14 cellular contexts compared by ENCODE assay signal in genomic region chr21:33977721-33978369, GRCh38.
DNase-seq lines count a peak whose midpoint lies in the region; ATAC-seq and TF ChIP-seq lines count a peak whose summit lies in the region.
"Had no signal": no experiment of that assay in that cellular context is flagged by ENCODE, and none has a peak within 500 bp of the region (broad histone marks: within the 10 kb centered on the region; RNA-seq: fewer than 3 reads in every experiment).

No MANE protein-coding gene starts in this region.

- TF ChIP-seq CTCF in CD14-positive monocyte (IDR thresholded peaks at IDR 0.05) (no peak), GM12865 (IDR thresholded peaks at IDR 0.05; ENCODE audit: insufficient read depth, low read depth, low read length, missing control alignments) (no peak)

- peaks cover 0 to 3% (median 1%) of the 10 kb centered on the region in 3 donors for H3K27me3 Mint-ChIP-seq in CD14-positive monocyte (ENCODE audit: low read depth in 3 of 3)
- H3K27me3 Mint-ChIP-seq in naive thymus-derived CD4-positive, alpha-beta T cell = no peaks in the 10 kb centered on the region

- H3K27ac ChIP-seq in naive thymus-derived CD4-positive, alpha-beta T cell (ENCODE audit: low read depth, low read length) = no peak overlapping the region
- H3K27ac ChIP-seq: PC-9 had no signal

- peak overlapping the region in 5 of 7 donors; percentile 20 to 83 (median 40) for H3K27ac Mint-ChIP-seq in CD14-positive monocyte
- H3K27ac Mint-ChIP-seq in activated naive CD4-positive, alpha-beta T cell treated with anti-CD3 and anti-CD28 coated beads, Interleukin-2, amount 50 U/mL, for 72 hours = peak overlapping the region; percentile 99
- peak overlapping the region in 8 of 9 donors; percentile 50 to 99 (median 82) for H3K27ac Mint-ChIP-seq in naive thymus-derived CD4-positive, alpha-beta T cell

- no peaks in the 10 kb centered on the region for H3K27me3 ChIP-seq in naive thymus-derived CD4-positive, alpha-beta T cell (ENCODE audit: control insufficient read depth in 2 of 2, insufficient read depth in 2 of 2, low read length in 2 of 2)
- H3K27me3 ChIP-seq: esophagus muscularis mucosa had no signal

- H3K4me1 ChIP-seq in naive thymus-derived CD4-positive, alpha-beta T cell (ENCODE audit: control insufficient read depth in 2 of 2, insufficient read depth in 2 of 2, low read length in 2 of 2) = peaks cover 28 to 32% of the 10 kb centered on the region in 2 donors

- H3K4me3 Mint-ChIP-seq in CD14-positive monocyte = no peak overlapping the region
- H3K4me3 Mint-ChIP-seq in naive thymus-derived CD4-positive, alpha-beta T cell = no peak overlapping the region

- CTCF ChIA-PET in naive thymus-derived CD4-positive, alpha-beta T cell (lab: Charles Lee) = interaction anchor here (0.8 to 1.1 kb wide), 3 partner anchors 30 to 54 kb away, joined by 3 to 5 read pairs (median 3); no protein-coding TSS in a partner anchor

- H3K9me3 ChIP-seq in naive thymus-derived CD4-positive, alpha-beta T cell (ENCODE audit: control insufficient read depth in 2 of 3, low read length in 3 of 3) = no peaks in the 10 kb centered on the region
- H3K9me3 ChIP-seq: esophagus muscularis mucosa had no signal

- DNase-seq in CD14-positive monocyte (ENCODE audit: low spot score) (no peak), GM12865 (ENCODE audit: low read depth) (no peak), UCSD-AML1 (lab: John Stamatoyannopoulos, UW; ENCODE audit: unreplicated experiment) (no peak)
- DNase-seq in activated naive CD4-positive, alpha-beta T cell treated with anti-CD3 and anti-CD28 coated beads, Interleukin-2, amount 50 U/mL, for 72 hours (ENCODE audit: low spot score in 2 of 2) = no peak
- no peak for DNase-seq in naive thymus-derived CD4-positive, alpha-beta T cell
- DNase-seq: Calu3; central memory CD4-positive, alpha-beta T cell; mesendoderm; PC-9; stimulated activated CD4-positive, alpha-beta T cell treated with anti-CD3 and anti-CD28 coated beads, Interleukin-4, amount 100 ng/mL, for 1 hour had no signal

- no peaks in the 10 kb centered on the region for H3K36me3 Mint-ChIP-seq in CD14-positive monocyte
- peaks cover under 1 to 15% of the 10 kb centered on the region in 2 donors for H3K36me3 Mint-ChIP-seq in activated naive CD4-positive, alpha-beta T cell treated with anti-CD3 and anti-CD28 coated beads, Interleukin-2, amount 50 U/mL, for 72 hours
- peaks cover 0 to 24% (median 4%) of the 10 kb centered on the region in 5 donors for H3K36me3 Mint-ChIP-seq in naive thymus-derived CD4-positive, alpha-beta T cell

- H3K36me3 ChIP-seq in naive thymus-derived CD4-positive, alpha-beta T cell (ENCODE audit: control insufficient read depth in 2 of 3, insufficient read depth in 3 of 3, low read length in 3 of 3) = no peaks in the 10 kb centered on the region
- H3K36me3 ChIP-seq: esophagus muscularis mucosa had no signal

- intact Hi-C loops in CD14-positive monocyte (cut with micrococcal nuclease) = loop anchor here (2.0 to 5.0 kb wide), 3 partner anchors 41 to 45 kb away; no protein-coding TSS in a partner anchor
- intact Hi-C loops in naive thymus-derived CD4-positive, alpha-beta T cell (cut with micrococcal nuclease) = loop anchor here in 1 of 2 donors (2.0 to 5.0 kb wide), 2 partner anchors 44 to 45 kb away; no protein-coding TSS in a partner anchor

- H3K4me3 ChIP-seq in GM12865 (ENCODE audit: low read depth, low read length) = peak overlapping the region; percentile 66
- no peak overlapping the region for H3K4me3 ChIP-seq in naive thymus-derived CD4-positive, alpha-beta T cell (ENCODE audit: low read length)
- H3K4me3 ChIP-seq: esophagus muscularis mucosa, PC-9 had no signal

- POLR2A ChIA-PET in naive thymus-derived CD4-positive, alpha-beta T cell (lab: Charles Lee) = interaction anchor here (1.6 to 2.7 kb wide), 2 partner anchors 29 to 45 kb away, joined by 6 to 12 read pairs; no protein-coding TSS in a partner anchor

- H3K9me3 Mint-ChIP-seq in CD14-positive monocyte = peaks cover 0 to 2% (median 0%) of the 10 kb centered on the region in 7 donors
- H3K9me3 Mint-ChIP-seq in activated naive CD4-positive, alpha-beta T cell treated with anti-CD3 and anti-CD28 coated beads, Interleukin-2, amount 50 U/mL, for 72 hours = peaks cover 5 to 8% of the 10 kb centered on the region in 2 donors
- H3K9me3 Mint-ChIP-seq in naive thymus-derived CD4-positive, alpha-beta T cell = peaks cover 0 to 5% (median 0%) of the 10 kb centered on the region in 11 donors

- peaks cover 55% of the 10 kb centered on the region for H3K4me1 Mint-ChIP-seq in CD14-positive monocyte
- peaks cover 36 to 73% (median 47%) of the 10 kb centered on the region in 7 donors for H3K4me1 Mint-ChIP-seq in naive thymus-derived CD4-positive, alpha-beta T cell

- no peak for ATAC-seq in activated naive CD4-positive, alpha-beta T cell treated with anti-CD3 and anti-CD28 coated beads, Interleukin-2, amount 50 U/mL, for 72 hours
- ATAC-seq in naive thymus-derived CD4-positive, alpha-beta T cell = no peak
- ATAC-seq in GM19397 (IDR thresholded peaks at IDR 0.05; ENCODE audit: unreplicated experiment) = no peak
- ATAC-seq in HG02763 (IDR thresholded peaks at IDR 0.05; ENCODE audit: unreplicated experiment) = no peak
- no peak for ATAC-seq in GM18861 (IDR thresholded peaks at IDR 0.05; ENCODE audit: unreplicated experiment)

Comparison
In these comparisons a context has a peak if more than half of its experiments do, and no peak if none do; other contexts are left out.
1. H3K27ac Mint-ChIP-seq: peak in every context shown above with its lines; median percentile 99 in activated naive CD4-positive, alpha-beta T cell treated with anti-CD3 and anti-CD28 coated beads, Interleukin-2, amount 50 U/mL, for 72 hours; 82 in naive thymus-derived CD4-positive, alpha-beta T cell; 40 in CD14-positive monocyte.